In genomic region chr7:55152490-55152889, GRCh38 we compare ENCODE assay signal across 21 cellular contexts.
DNase-seq lines count a peak whose midpoint lies in the region; ATAC-seq, FAIRE-seq and TF ChIP-seq lines count a peak whose summit lies in the region.
"Had no signal": no experiment of that assay in that cellular context is flagged by ENCODE, and none has a peak within 500 bp of the region (broad histone marks: within the 10 kb centered on the region; RNA-seq: fewer than 3 reads in every experiment).

No MANE protein-coding gene starts in this region.

- no peak overlapping the region for H3K9ac ChIP-seq in GM12878 (ENCODE audit: control insufficient read depth, insufficient read depth, low read length)
- no peak overlapping the region for H3K9ac ChIP-seq in SK-N-SH
- H3K9ac ChIP-seq: KMS-11 had no signal

- H3K27me3 ChIP-seq in GM12878 (replicated peaks in 1 of 2; ENCODE audit: control insufficient read depth in 2 of 2, insufficient read depth in 2 of 2, low read length in 1 of 2) (peaks cover 0 to 3% of the 10 kb centered on the region in 2 experiments; a peak in 2 of 4 replicates), spleen (replicated peaks in 1 of 7) (no peaks in the 10 kb centered on the region), SK-N-SH (ENCODE audit: insufficient read depth) (no peaks in the 10 kb centered on the region)

- H3F3A ChIP-seq in SK-N-SH (replicated peaks; ENCODE audit: insufficient read depth) = peaks cover 12% of the 10 kb centered on the region

- H3K4me1 ChIP-seq in GM12878 (ENCODE audit: control insufficient read depth, insufficient read depth, low read length) (no peaks in the 10 kb centered on the region), spleen (no peaks in the 10 kb centered on the region), SK-N-SH (ENCODE audit: control insufficient read depth in 1 of 2, insufficient read depth in 2 of 2, low read depth in 1 of 2, low read length in 1 of 2) (peaks cover 0 to 7% of the 10 kb centered on the region in 2 experiments; a peak in 1 of 4 replicates)

- 28% methylated on average over 6 of the region's 6 CpGs for WGBS in GM12878 (ENCODE audit: insufficient coverage, insufficient replicate concordance, low lambda C conversion rate, missing lambda C conversion rate)
- 62 to 83% (median 75%) methylated on average over 5 to 6 of the region's 6 CpGs for WGBS in spleen, 5 donors
- 98% methylated on average over 6 of the region's 6 CpGs for WGBS in SK-N-SH (ENCODE audit: low lambda C conversion rate)

- no peaks in the 10 kb centered on the region for H3K79me2 ChIP-seq in GM12878 (ENCODE audit: control insufficient read depth, insufficient read depth, low read length)
- H3K79me2 ChIP-seq in SK-N-SH (ENCODE audit: insufficient read depth) = peaks cover 8% of the 10 kb centered on the region; the same call in 1 of the 2 replicates

- H3K9me2 ChIP-seq in SK-N-SH = no peaks in the 10 kb centered on the region

- TF ChIP-seq EP300 in GM12878 (IDR thresholded peaks at IDR 0.05; ENCODE audit: borderline replicate concordance in 1 of 2, control insufficient read depth in 1 of 2, low read depth in 2 of 2, low read length in 2 of 2) = no peak
- no peak for TF ChIP-seq EP300 in SK-N-SH (IDR thresholded peaks at IDR 0.05; ENCODE audit: borderline replicate concordance in 1 of 2, low read depth in 1 of 2, low read length in 1 of 2)

- TF ChIP-seq CTCF in GM12878 (IDR thresholded peaks at IDR 0.05 in 2 of 3, conservative IDR thresholded peaks at IDR 0.05 in 1 of 3; ENCODE audit: control insufficient read depth in 2 of 3, extremely low read depth in 1 of 3, insufficient read depth in 1 of 3, low read depth in 3 of 3, low read length in 3 of 3) (no peak), spleen (IDR thresholded peaks at IDR 0.05 in 8 of 11, conservative IDR thresholded peaks at IDR 0.05 in 3 of 11) (no peak), SK-N-SH (IDR thresholded peaks at IDR 0.05) (no peak)

- no peak for TF ChIP-seq RAD21 in GM12878 (IDR thresholded peaks at IDR 0.05; ENCODE audit: insufficient read depth, low read depth, low read length)
- TF ChIP-seq RAD21 in SK-N-SH (IDR thresholded peaks at IDR 0.05; ENCODE audit: low read length) = no peak

- H2AFZ ChIP-seq in GM12878 (ENCODE audit: control insufficient read depth, low read depth, low read length) (no peak overlapping the region), SK-N-SH (ENCODE audit: low read depth) (no peak overlapping the region)

- intact Hi-C loops in GM12878 (cut with micrococcal nuclease; ENCODE audit: unreplicated experiment) (no loop called here), spleen (cut with DNase I; ENCODE audit: low total_unique reads) (no loop called here)

- H3K36me3 ChIP-seq in GM12878 (ENCODE audit: control insufficient read depth in 2 of 2, insufficient read depth in 2 of 2, low read length in 1 of 2) (no peaks in the 10 kb centered on the region), spleen (peaks cover 0 to 59% (median 2%) of the 10 kb centered on the region in 6 donors), SK-N-SH (replicated peaks in 1 of 2; ENCODE audit: control insufficient read depth in 1 of 2, insufficient read depth in 2 of 2, low read length in 1 of 2) (peaks cover 77 to 94% of the 10 kb centered on the region in 2 experiments)

- RAD21 ChIA-PET in GM12878 (lab: Charles Lee; ENCODE audit: unreplicated experiment) = no interaction called here

- H3K4me3 ChIP-seq in GM12878 = no peak overlapping the region
- no peak overlapping the region for H3K4me3 ChIP-seq in spleen
- H3K4me3 ChIP-seq in SK-N-SH (ENCODE audit: low read depth in 2 of 2, low read length in 1 of 2) = no peak overlapping the region

- in situ Hi-C loops in GM12878 (cut with MboI) = no loop called here

- no peaks in the 10 kb centered on the region for H3K9me3 ChIP-seq in GM12878 (replicated peaks; ENCODE audit: control insufficient read depth, insufficient read depth, low read length)
- H3K9me3 ChIP-seq in spleen = no peaks in the 10 kb centered on the region
- no peaks in the 10 kb centered on the region for H3K9me3 ChIP-seq in SK-N-SH

- H4K20me1 ChIP-seq in GM12878 (ENCODE audit: control insufficient read depth, insufficient read depth) = no peaks in the 10 kb centered on the region
- H4K20me1 ChIP-seq in SK-N-SH (ENCODE audit: insufficient read depth) = no peaks in the 10 kb centered on the region

- no TSS peak for BruUV-seq in GM12878 (replicated peaks; lab: Mats Ljungman, UMichigan)

- H3K4me2 ChIP-seq in GM12878 (ENCODE audit: control insufficient read depth, insufficient read depth) (no peak overlapping the region), SK-N-SH (no peak overlapping the region)
- H3K4me2 ChIP-seq: KMS-11 had no signal

- no peak overlapping the region for H3K27ac ChIP-seq in GM12878 (ENCODE audit: control insufficient read depth, insufficient read depth)
- H3K27ac ChIP-seq in spleen = no peak overlapping the region
- no peak overlapping the region for H3K27ac ChIP-seq in SK-N-SH (ENCODE audit: low read depth in 2 of 2, low read length in 1 of 2)
- H3K27ac ChIP-seq: KMS-11 had no signal

- FAIRE-seq in GM12878 (lab: Jason Lieb, UNC) (no peak), GM19239 (lab: Jason Lieb, UNC) (no peak)
- FAIRE-seq: HTR-8/SVneo, RCC 7860 had no signal

- TF ChIP-seq POLR2A in GM12878 (IDR thresholded peaks at IDR 0.05; ENCODE audit: low read depth, low read length) (no peak), spleen (IDR thresholded peaks at IDR 0.05) (no peak)

- SMC1A ChIA-PET in GM12878 (lab: Charles Lee; ENCODE audit: uncharacterized antibody, unreplicated experiment) = interaction anchor here (1.8 kb wide), 1 partner anchor 10 kb away, joined by 5 read pairs; no protein-coding TSS in a partner anchor

- ATAC-seq in GM18519 (IDR thresholded peaks at IDR 0.05; ENCODE audit: low FRiP score, unreplicated experiment) = peak; percentile 81
- peak; percentile 63 for ATAC-seq in HG03432 (IDR thresholded peaks at IDR 0.05; ENCODE audit: unreplicated experiment)
- ATAC-seq in GM12878 = 0 out of 3 replicates have a peak, but pooled peaks have one; percentile 30
- ATAC-seq: T-helper 17 cell had no signal

- CTCF ChIA-PET in GM12878 (lab: Yijun Ruan, JAX) = no interaction called here
- CTCF ChIA-PET in SK-N-SH (lab: Yijun Ruan, JAX) = interaction anchor here (5.6 to 17.9 kb wide), 2 partner anchors 8 to 102 kb away, joined by 29 to 211 read pairs; no protein-coding TSS in a partner anchor

- POLR2A ChIA-PET in GM12878 (lab: Charles Lee) = no interaction called here
- POLR2A ChIA-PET in SK-N-SH (lab: Yijun Ruan, JAX) = no interaction called here

- no peak for DNase-seq in GM12878 (ENCODE audit: low read depth, low spot score)
- peak; percentile 58 for DNase-seq in spleen
- DNase-seq in SK-N-SH = no peak
- no peak for DNase-seq in hepatic stellate cell (ENCODE audit: low spot score)
- DNase-seq in DMS 273 (lab: John Stamatoyannopoulos, UW; ENCODE audit: unreplicated experiment) = no peak
- no peak for DNase-seq in GM19239 (ENCODE audit: insufficient read length, low spot score)
- DNase-seq: AML-193, MV-4-11, NCI-H1105 treated with DMSO at 0.1 percent for 48 hours, NCI-H2081, NCI-H446, NCI-H526, OCI-M1, Right ventricle myocardium superior, SW 1271, T-helper 17 cell had no signal

TF ChIP-seq in GM12878, 131 proteins besides CTCF, POLR2A, EP300 and RAD21:
- TF ChIP-seq TARDBP (IDR thresholded peaks at IDR 0.05; ENCODE audit: borderline replicate concordance) = no peak
- no peak for TF ChIP-seq FOS (IDR thresholded peaks at IDR 0.05; ENCODE audit: borderline replicate concordance, extremely low read depth, insufficient read length)
- TF ChIP-seq JUND (IDR thresholded peaks at IDR 0.05; ENCODE audit: low read depth, low read length) = no peak

TF ChIP-seq in SK-N-SH, 30 proteins besides CTCF, POLR2A, EP300 and RAD21:
- TF ChIP-seq RFX5 (IDR thresholded peaks at IDR 0.05; ENCODE audit: low read length) = no peak

Comparison
In these comparisons a context has a peak if more than half of its experiments do, and no peak if none do; other contexts are left out.
1. ATAC-seq: peak in every context shown above with its lines; median percentile 81 in GM18519; 63 in HG03432; 30 in GM12878.